ENCODE assay signal across 9 cellular contexts in the genomic region with DNA sequence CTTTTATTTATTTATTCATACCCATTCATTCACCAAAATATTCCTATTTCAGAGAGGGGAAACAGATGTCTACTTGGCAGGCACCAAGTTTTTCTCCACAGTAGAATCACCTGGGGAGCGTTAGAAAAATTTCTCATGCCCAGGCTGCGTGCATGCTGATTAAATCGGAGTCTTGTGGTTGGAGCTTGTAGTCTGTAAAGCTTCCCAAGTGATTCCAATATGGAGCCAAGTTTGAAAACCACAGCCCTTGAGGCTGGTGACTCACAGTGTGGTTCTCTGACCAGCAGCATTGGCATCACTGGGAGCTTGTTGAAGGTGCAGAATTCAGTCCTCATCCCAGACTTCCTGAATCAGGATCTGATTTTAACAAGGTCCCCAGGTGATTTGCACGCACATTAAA. TPM values are rescaled to one million over a fixed set of nuclear protein-coding genes. Genes with fewer than 3 reads are reported as not detected.
DNase-seq lines count a peak whose midpoint lies in the region; ATAC-seq, FAIRE-seq and TF ChIP-seq lines count a peak whose summit lies in the region.
"Had no signal": no experiment of that assay in that cellular context is flagged by ENCODE, and none has a peak within 500 bp of the region (broad histone marks: within the 10 kb centered on the region; RNA-seq: fewer than 3 reads in every experiment).

No MANE protein-coding gene starts in this region.

- no peak overlapping the region for H2AFZ ChIP-seq in PC-3 (ENCODE audit: low read length)

- peak; percentile 89 for ATAC-seq in PC-3
- peak; percentile 76 to 86 (median 85) for ATAC-seq in pancreas
- ATAC-seq in HG02981 (IDR thresholded peaks at IDR 0.05; ENCODE audit: unreplicated experiment) = no peak
- no peak for ATAC-seq in HG03378 (IDR thresholded peaks at IDR 0.05; ENCODE audit: unreplicated experiment)

- H4K20me1 ChIP-seq in PC-3 (ENCODE audit: low read length) = no peaks in the 10 kb centered on the region

- TF ChIP-seq CTCF in PC-3 (conservative IDR thresholded peaks at IDR 0.05; ENCODE audit: low read depth, low read length) (no peak), pancreas (IDR thresholded peaks at IDR 0.05) (no peak), glutamatergic neuron (IDR thresholded peaks at IDR 0.05; ENCODE audit: partially characterized antibody, unreplicated experiment) (no peak)

- DNase-seq in DMS 273 (lab: John Stamatoyannopoulos, UW; ENCODE audit: unreplicated experiment) (peak; percentile 65), PC-3 (peak; percentile 99), epidermal melanocyte (ENCODE audit: insufficient read length, low spot score) (peak; percentile 64), pancreas (peak in 3 of 6 donors; percentile 18 to 58 (median 34)), glutamatergic neuron (no peak)
- DNase-seq in stimulated activated CD4-positive, alpha-beta T cell treated with anti-CD3 and anti-CD28 coated beads, Interleukin-2, amount 100 ng/mL, for 24 hours = no peak

- WGBS in pancreas, 2 donors = 39% methylated on average over 4 of the region's 4 CpGs

- H3K4me2 ChIP-seq in PC-3 (ENCODE audit: low read length) = peak overlapping the region; percentile 45

- CTCF ChIA-PET in PC-3 (lab: Charles Lee) = no interaction called here

- no peak overlapping the region for H3K4me3 Mint-ChIP-seq in glutamatergic neuron (ENCODE audit: unreplicated experiment)

- no peaks in the 10 kb centered on the region for H3K27me3 ChIP-seq in PC-3 (ENCODE audit: low read length)
- no peaks in the 10 kb centered on the region for H3K27me3 ChIP-seq in pancreas
- H3K27me3 ChIP-seq: vagina had no signal

- no peaks in the 10 kb centered on the region for H3K9me3 ChIP-seq in PC-3 (ENCODE audit: low read length)
- H3K9me3 ChIP-seq in pancreas = no peaks in the 10 kb centered on the region
- H3K9me3 ChIP-seq: vagina had no signal

- H3K4me1 ChIP-seq in PC-3 (ENCODE audit: insufficient read depth, low read length) (peaks cover 42% of the 10 kb centered on the region), pancreas (peaks cover 0 to 17% (median 16%) of the 10 kb centered on the region in 3 donors)

- no peaks in the 10 kb centered on the region for H3K9me2 ChIP-seq in PC-3 (replicated peaks; ENCODE audit: low read length)

- H3K9ac ChIP-seq in PC-3 (ENCODE audit: low read length) = peak overlapping the region; percentile 77

- BruUV-seq in PC-3 (replicated peaks; lab: Mats Ljungman, UMichigan) = no TSS peak

- H3K36me3 ChIP-seq in PC-3 (ENCODE audit: low read depth, low read length) (no peaks in the 10 kb centered on the region), pancreas (no peaks in the 10 kb centered on the region)
- H3K36me3 ChIP-seq: vagina had no signal

- peaks cover 2% of the 10 kb centered on the region for H3K27me3 Mint-ChIP-seq in glutamatergic neuron (ENCODE audit: unreplicated experiment)

- intact Hi-C loops in PC-3 (cut with micrococcal nuclease) = loop anchor here (1.0 kb wide), 1 partner anchor 49 kb away; no protein-coding TSS in a partner anchor
- intact Hi-C loops in pancreas (cut with DNase I) = no loop called here

- FAIRE-seq in pancreas (lab: Jason Lieb, UNC) = no peak

- H3K27ac Mint-ChIP-seq in glutamatergic neuron (ENCODE audit: unreplicated experiment) = no peak overlapping the region

- H3K9me3 Mint-ChIP-seq in glutamatergic neuron (ENCODE audit: unreplicated experiment) = no peaks in the 10 kb centered on the region

- H3K36me3 Mint-ChIP-seq in glutamatergic neuron (ENCODE audit: unreplicated experiment) = no peaks in the 10 kb centered on the region

- H3K79me2 ChIP-seq in PC-3 (ENCODE audit: low read length) = no peaks in the 10 kb centered on the region

- H3K27ac ChIP-seq in PC-3 (ENCODE audit: low read length) (peak overlapping the region; percentile 92), pancreas (peak overlapping the region in 3 of 4 donors; percentile 4 to 57 (median 5))

- POLR2A ChIA-PET in PC-3 (lab: Charles Lee; ENCODE audit: unreplicated experiment) = interaction anchor here (0.5 kb wide), 1 partner anchor 48 kb away, joined by 3 read pairs; no protein-coding TSS in a partner anchor

- H3F3A ChIP-seq in PC-3 (ENCODE audit: low read length, unreplicated experiment) = peaks cover 2% of the 10 kb centered on the region

- H3K4me3 ChIP-seq in PC-3 (ENCODE audit: low read length) (no peak overlapping the region), pancreas (no peak overlapping the region)
- H3K4me3 ChIP-seq: vagina had no signal

- H3K4me1 Mint-ChIP-seq in glutamatergic neuron (ENCODE audit: low read depth, unreplicated experiment) = peaks cover 25% of the 10 kb centered on the region

RNA-seq across cellular contexts. Expression of a gene that starts 49.7 kb away (rescaled TPM):
- total RNA-seq in PC-3 (2014; rRNA removed) = 103 and 140 TPM in 2 replicates
- 10 to 100 TPM; 17.7 to 26.8 (median 23.9) TPM for total RNA-seq in pancreas
- 10 to 100 TPM; 31.1 to 44.9 TPM for polyA plus RNA-seq in pancreas
- total RNA-seq in glutamatergic neuron (ENCODE audit: unreplicated experiment) = 67.6 TPM

RNA-seq across cellular contexts. Expression of a gene that starts 51.2 kb away (rescaled TPM):
- 11.1 and 14.5 TPM in 2 replicates for total RNA-seq in PC-3 (2014; rRNA removed)
- 10 to 100 TPM in 1 of 6 donors, 1 to 10 TPM in 5; 6.1 to 11.2 (median 7.9) TPM for total RNA-seq in pancreas
- polyA plus RNA-seq in pancreas = 1 to 10 TPM; 3.2 to 6.2 TPM
- 14.0 TPM for total RNA-seq in glutamatergic neuron (ENCODE audit: unreplicated experiment)

Comparison
In these comparisons a context has a peak if more than half of its experiments do, and no peak if none do; other contexts are left out.
1. DNase-seq: peak in DMS 273 (single experiment), PC-3 (single experiment) and epidermal melanocyte (single experiment); none in glutamatergic neuron (single experiment) and stimulated activated CD4-positive, alpha-beta T cell treated with anti-CD3 and anti-CD28 coated beads, Interleukin-2, amount 100 ng/mL, for 24 hours (0 of 2).
2. ATAC-seq: peak in PC-3 (single experiment) and pancreas (4 of 4); none in HG02981 (single experiment) and HG03378 (single experiment).